1 cellular context compared by ENCODE assay signal in genomic region chr3:127753898-127754410, GRCh38.
TF ChIP-seq lines count a peak whose summit lies in the region.

No MANE protein-coding gene starts in this region.

TF ChIP-seq in GM12878, 131 proteins besides CTCF, POLR2A, EP300 and RAD21 (continued from another document):
- 0 out of 2 replicates have a peak, but pooled peaks have one; percentile 34 for TF ChIP-seq NKRF (conservative IDR thresholded peaks at IDR 0.05)
- TF ChIP-seq ATF7 (IDR thresholded peaks at IDR 0.05; ENCODE audit: low read depth): peak; percentile 43; the same call in 1 of the 2 replicates
- peak; percentile 37 for TF ChIP-seq GATAD2B (conservative IDR thresholded peaks at IDR 0.05; ENCODE audit: low read depth)
- TF ChIP-seq IRF4 (IDR thresholded peaks at IDR 0.05; ENCODE audit: low read depth, low read length): peak; percentile 74
- peak; percentile 58; the same call in 1 of the 2 replicates for TF ChIP-seq HDGF (IDR thresholded peaks at IDR 0.05)
- peak; percentile 61 to 75 for TF ChIP-seq IKZF2 (IDR thresholded peaks at IDR 0.05)
- peak; percentile 61; the same call in 1 of the 2 replicates for TF ChIP-seq RB1 (IDR thresholded peaks at IDR 0.05; ENCODE audit: borderline replicate concordance)
- peak; percentile 40; the same call in 1 of the 2 replicates for TF ChIP-seq CHD2 (IDR thresholded peaks at IDR 0.05; ENCODE audit: borderline replicate concordance, low read depth, low read length)
- TF ChIP-seq LARP7 (IDR thresholded peaks at IDR 0.05): peak; percentile 53; the same call in 1 of the 2 replicates
- TF ChIP-seq MEF2A (IDR thresholded peaks at IDR 0.05; ENCODE audit: insufficient read depth, low read depth, low read length): 0 out of 2 replicates have a peak, but pooled peaks have one; percentile 41
- peak; percentile 77 for TF ChIP-seq NR2C1 (IDR thresholded peaks at IDR 0.05)
- TF ChIP-seq ZNF207 (IDR thresholded peaks at IDR 0.05; ENCODE audit: borderline replicate concordance): no peak
- TF ChIP-seq DPF2 (IDR thresholded peaks at IDR 0.05): peak; percentile 64
- no peak for TF ChIP-seq ELK1 (IDR thresholded peaks at IDR 0.05; ENCODE audit: low read depth, low read length)
- peak; percentile 69 for TF ChIP-seq ZNF384 (IDR thresholded peaks at IDR 0.05; ENCODE audit: borderline replicate concordance, low read depth, low read length)
- TF ChIP-seq ATF3 (IDR thresholded peaks at IDR 0.05; ENCODE audit: borderline replicate concordance, extremely low read depth, low read depth, low read length): no peak
- peak; percentile 86 for TF ChIP-seq TCF3 (IDR thresholded peaks at IDR 0.05; ENCODE audit: borderline replicate concordance, insufficient read depth, low read depth, low read length)
- TF ChIP-seq BCL11A (IDR thresholded peaks at IDR 0.05; ENCODE audit: low read depth, low read length): 0 out of 2 replicates have a peak, but pooled peaks have one; percentile 36
- TF ChIP-seq SPI1 (IDR thresholded peaks at IDR 0.05; ENCODE audit: borderline replicate concordance, insufficient read depth, low read depth, low read length): peak; percentile 65; the same call in 1 of the 2 replicates
- 0 out of 3 replicates have a peak, but pooled peaks have one; percentile 3 for TF ChIP-seq POU2F2 (IDR thresholded peaks at IDR 0.05; ENCODE audit: borderline replicate concordance, low read depth, low read length)
- TF ChIP-seq MTA2 (IDR thresholded peaks at IDR 0.05; ENCODE audit: low read depth): peak; percentile 42; the same call in 1 of the 2 replicates
- peak; percentile 71 for TF ChIP-seq EED (IDR thresholded peaks at IDR 0.05; ENCODE audit: low read depth)
- 0 out of 2 replicates have a peak, but pooled peaks have one; percentile 42 for TF ChIP-seq PRDM15 (CRISPR knock-in tag; IDR thresholded peaks at IDR 0.05)
- peak; percentile 62; the same call in 1 of the 2 replicates for TF ChIP-seq TCF12 (IDR thresholded peaks at IDR 0.05; ENCODE audit: low read depth, low read length)
- TF ChIP-seq IRF3 (IDR thresholded peaks at IDR 0.05): no peak
- no peak for TF ChIP-seq BACH1 (IDR thresholded peaks at IDR 0.05; ENCODE audit: borderline replicate concordance)
- TF ChIP-seq EGR1 (IDR thresholded peaks at IDR 0.05; ENCODE audit: borderline replicate concordance in 1 of 2, low read depth in 2 of 2, low read length in 2 of 2): peak in 1 of 2 experiments; percentile 78; a peak in 1 of 3 replicates
- TF ChIP-seq ZNF687 (IDR thresholded peaks at IDR 0.05): peak; percentile 90
- no peak for TF ChIP-seq CHD4 (IDR thresholded peaks at IDR 0.05)
- peak; percentile 57 for TF ChIP-seq IKZF1 (conservative IDR thresholded peaks at IDR 0.05)
- peak; percentile 55 to 97; a peak in 3 of 4 replicates for TF ChIP-seq SRF (IDR thresholded peaks at IDR 0.05; ENCODE audit: low read depth in 2 of 2, low read length in 2 of 2)
- peak; percentile 49; the same call in 1 of the 2 replicates for TF ChIP-seq PKNOX1 (IDR thresholded peaks at IDR 0.05)
- TF ChIP-seq SIX5 (IDR thresholded peaks at IDR 0.05; ENCODE audit: low read depth, low read length, severe bottlenecking): no peak
- peak; percentile 13 for TF ChIP-seq PBX3 (IDR thresholded peaks at IDR 0.05; ENCODE audit: insufficient replicate concordance, low read depth, low read length)
- peak; percentile 56; the same call in 1 of the 2 replicates for TF ChIP-seq PAX5 (IDR thresholded peaks at IDR 0.05; ENCODE audit: borderline replicate concordance, low read depth, low read length)
- peak; percentile 22 to 65; a peak in 2 of 4 replicates for TF ChIP-seq BHLHE40 (IDR thresholded peaks at IDR 0.05; ENCODE audit: borderline replicate concordance in 1 of 2, low read depth in 2 of 2, low read length in 1 of 2)
